ENCODE assay signal across 27 cellular contexts in genomic region chrX:41721590-41721989, GRCh38. TPM values are rescaled to one million over a fixed set of nuclear protein-coding genes. Genes with fewer than 3 reads are reported as not detected.
DNase-seq lines count a peak whose midpoint lies in the region; ATAC-seq lines count a peak whose summit lies in the region.
"Had no signal": no experiment of that assay in that cellular context is flagged by ENCODE, and none has a peak within 500 bp of the region (broad histone marks: within the 10 kb centered on the region; RNA-seq: fewer than 3 reads in every experiment).

No MANE protein-coding gene starts in this region.

- H3K9me3 Mint-ChIP-seq in activated naive CD4-positive, alpha-beta T cell treated with anti-CD3 and anti-CD28 coated beads, Interleukin-2, amount 50 U/mL, for 72 hours, result peaks cover 8 to 16% of the 10 kb centered on the region in 2 donors
- peaks cover 4% of the 10 kb centered on the region for H3K9me3 Mint-ChIP-seq in activated CD8-positive, alpha-beta T cell treated with anti-CD3 and anti-CD28 coated beads, Interleukin-2, amount 10 ng/mL, durations not matched to agents 7 days and 5 days (ENCODE audit: insufficient read depth)
- peaks cover 8 to 10% of the 10 kb centered on the region in 2 donors for H3K9me3 Mint-ChIP-seq in stimulated activated naive CD8-positive, alpha-beta T cell treated with anti-CD3 and anti-CD28 coated beads, Interleukin-15, amount 100 ng/mL, for 72 hours

- no peak for DNase-seq in activated naive CD4-positive, alpha-beta T cell treated with anti-CD3 and anti-CD28 coated beads, Interleukin-2, amount 50 U/mL, for 72 hours (ENCODE audit: low spot score in 2 of 2)
- DNase-seq in activated naive CD4-positive, alpha-beta T cell treated with Interleukin-2 at 50 U/mL for 16 hours, result no peak
- DNase-seq in activated CD8-positive, alpha-beta T cell treated with anti-CD3 and anti-CD28 coated beads, Interleukin-2, amount 10 ng/mL, durations not matched to agents 7 days and 5 days, result no peak
- DNase-seq in stimulated activated naive CD8-positive, alpha-beta T cell treated with anti-CD3 and anti-CD28 coated beads, Interleukin-15, amount 100 ng/mL, for 72 hours, result no peak
- DNase-seq in HuH-7.5 (ENCODE audit: low spot score), result no peak
- DNase-seq: activated B cell treated with CpG ODN at 0.5 μM for 24 hours; activated effector memory CD4-positive, alpha-beta T cell treated with anti-CD3 and anti-CD28 coated beads, Interleukin-2, amount 50 U/mL, for 16 hours; anterior cingulate cortex; caudate nucleus; dermis blood vessel endothelial cell; DMS 273 treated with DMSO at 0.1 percent for 48 hours; head of caudate nucleus; MV-4-11; NCI-H187; NCI-H446 treated with DMSO at 0.1 percent for 48 hours; Peyer's patch; posterior cingulate gyrus; stimulated activated naive B cell treated with anti-CD40 and anti-IgM and Interleukin-4, amounts not matched to agents 10 μg/mL and 1 μg/mL and 100 μg/mL, for 72 hours had no signal

- no peaks in the 10 kb centered on the region for H3K27me3 Mint-ChIP-seq in activated CD8-positive, alpha-beta T cell treated with anti-CD3 and anti-CD28 coated beads, Interleukin-2, amount 10 ng/mL, durations not matched to agents 7 days and 5 days (ENCODE audit: low read depth)
- no peaks in the 10 kb centered on the region for H3K27me3 Mint-ChIP-seq in stimulated activated naive CD8-positive, alpha-beta T cell treated with anti-CD3 and anti-CD28 coated beads, Interleukin-15, amount 100 ng/mL, for 72 hours
- H3K27me3 Mint-ChIP-seq: activated B cell treated with CpG ODN at 0.5 μM for 24 hours had no signal

- H3K4me3 Mint-ChIP-seq in activated CD8-positive, alpha-beta T cell treated with anti-CD3 and anti-CD28 coated beads, Interleukin-2, amount 10 ng/mL, durations not matched to agents 7 days and 5 days, result no peak overlapping the region
- peak overlapping the region in 1 of 2 donors; percentile 40 for H3K4me3 Mint-ChIP-seq in stimulated activated naive CD8-positive, alpha-beta T cell treated with anti-CD3 and anti-CD28 coated beads, Interleukin-15, amount 100 ng/mL, for 72 hours
- H3K4me3 Mint-ChIP-seq: neural crest cell; stimulated activated naive B cell treated with anti-CD40 and anti-IgM and Interleukin-4, amounts not matched to agents 10 μg/mL and 1 μg/mL and 100 μg/mL, for 72 hours had no signal

- peaks cover 22 to 40% of the 10 kb centered on the region in 2 donors for H3K36me3 Mint-ChIP-seq in activated naive CD4-positive, alpha-beta T cell treated with anti-CD3 and anti-CD28 coated beads, Interleukin-2, amount 50 U/mL, for 72 hours
- peaks cover 52% of the 10 kb centered on the region for H3K36me3 Mint-ChIP-seq in activated CD8-positive, alpha-beta T cell treated with anti-CD3 and anti-CD28 coated beads, Interleukin-2, amount 10 ng/mL, durations not matched to agents 7 days and 5 days (ENCODE audit: low read depth)

- CTCF ChIA-PET in activated CD8-positive, alpha-beta T cell treated with anti-CD3 and anti-CD28 coated beads, Interleukin-2, amount 10 ng/mL, durations not matched to agents 7 days and 5 days (lab: Charles Lee), result no interaction called here

- ATAC-seq in activated naive CD4-positive, alpha-beta T cell treated with anti-CD3 and anti-CD28 coated beads, Interleukin-2, amount 50 U/mL, for 72 hours, result peak; percentile 60 to 84
- peak; percentile 72 for ATAC-seq in GM21360 (IDR thresholded peaks at IDR 0.05; ENCODE audit: unreplicated experiment)
- no peak for ATAC-seq in activated CD8-positive, alpha-beta T cell treated with anti-CD3 and anti-CD28 coated beads, Interleukin-2, amount 10 ng/mL, durations not matched to agents 7 days and 5 days
- ATAC-seq in stimulated activated naive CD8-positive, alpha-beta T cell treated with anti-CD3 and anti-CD28 coated beads, Interleukin-15, amount 100 ng/mL, for 72 hours, result peak; percentile 71
- no peak for ATAC-seq in HG02759 (IDR thresholded peaks at IDR 0.05; ENCODE audit: unreplicated experiment)
- no peak for ATAC-seq in HG02840 (IDR thresholded peaks at IDR 0.05; ENCODE audit: low FRiP score, unreplicated experiment)
- ATAC-seq: left lobe of liver; stimulated activated naive B cell treated with anti-CD40 and anti-IgM and Interleukin-4, amounts not matched to agents 10 μg/mL and 1 μg/mL and 100 μg/mL, for 72 hours had no signal

- peaks cover 58% of the 10 kb centered on the region for H3K4me1 Mint-ChIP-seq in activated CD8-positive, alpha-beta T cell treated with anti-CD3 and anti-CD28 coated beads, Interleukin-2, amount 10 ng/mL, durations not matched to agents 7 days and 5 days (ENCODE audit: low read depth)
- peaks cover 40% of the 10 kb centered on the region for H3K4me1 Mint-ChIP-seq in stimulated activated naive CD8-positive, alpha-beta T cell treated with anti-CD3 and anti-CD28 coated beads, Interleukin-15, amount 100 ng/mL, for 72 hours

- POLR2A ChIA-PET in activated CD8-positive, alpha-beta T cell treated with anti-CD3 and anti-CD28 coated beads, Interleukin-2, amount 10 ng/mL, durations not matched to agents 7 days and 5 days (lab: Charles Lee), result no interaction called here

- no peak overlapping the region for H3K27ac Mint-ChIP-seq in activated naive CD4-positive, alpha-beta T cell treated with anti-CD3 and anti-CD28 coated beads, Interleukin-2, amount 50 U/mL, for 72 hours
- peak overlapping the region; percentile 46 for H3K27ac Mint-ChIP-seq in activated CD8-positive, alpha-beta T cell treated with anti-CD3 and anti-CD28 coated beads, Interleukin-2, amount 10 ng/mL, durations not matched to agents 7 days and 5 days
- peak overlapping the region; percentile 85 to 87 for H3K27ac Mint-ChIP-seq in stimulated activated naive CD8-positive, alpha-beta T cell treated with anti-CD3 and anti-CD28 coated beads, Interleukin-15, amount 100 ng/mL, for 72 hours
- H3K27ac Mint-ChIP-seq: activated B cell treated with CpG ODN at 0.5 μM for 24 hours had no signal

RNA-seq across cellular contexts. Expression of gene GPR82, which starts 2.4 kb away (rescaled TPM):
- not detected for total RNA-seq in activated naive CD4-positive, alpha-beta T cell treated with anti-CD3 and anti-CD28 coated beads, Interleukin-2, amount 50 U/mL, for 72 hours
- total RNA-seq in activated CD8-positive, alpha-beta T cell treated with anti-CD3 and anti-CD28 coated beads, Interleukin-2, amount 10 ng/mL, durations not matched to agents 7 days and 5 days, result under 1 TPM; 0.37 to 0.53 TPM
- total RNA-seq: dermis blood vessel endothelial cell, endothelial cell of umbilical vein, H1, HT1080, neural crest cell, SK-MEL-5 had no signal

RNA-seq across cellular contexts. Expression of gene GPR34, which starts 32.8 kb away (rescaled TPM):
- total RNA-seq in activated naive CD4-positive, alpha-beta T cell treated with anti-CD3 and anti-CD28 coated beads, Interleukin-2, amount 50 U/mL, for 72 hours, result under 1 TPM; 0.23 to 0.25 TPM
- 1 to 10 TPM; 1.1 to 1.3 TPM for total RNA-seq in activated CD8-positive, alpha-beta T cell treated with anti-CD3 and anti-CD28 coated beads, Interleukin-2, amount 10 ng/mL, durations not matched to agents 7 days and 5 days
- total RNA-seq: dermis blood vessel endothelial cell, endothelial cell of umbilical vein, H1, HT1080, neural crest cell, SK-MEL-5 had no signal

Comparison
In these comparisons a context has a peak if more than half of its experiments do, and no peak if none do; other contexts are left out.
1. ATAC-seq: peak in activated naive CD4-positive, alpha-beta T cell treated with anti-CD3 and anti-CD28 coated beads, Interleukin-2, amount 50 U/mL, for 72 hours (2 of 2), GM21360 (single experiment) and stimulated activated naive CD8-positive, alpha-beta T cell treated with anti-CD3 and anti-CD28 coated beads, Interleukin-15, amount 100 ng/mL, for 72 hours (single experiment); none in activated CD8-positive, alpha-beta T cell treated with anti-CD3 and anti-CD28 coated beads, Interleukin-2, amount 10 ng/mL, durations not matched to agents 7 days and 5 days (single experiment), HG02759 (single experiment) and HG02840 (single experiment).
2. H3K27ac Mint-ChIP-seq: peak in activated CD8-positive, alpha-beta T cell treated with anti-CD3 and anti-CD28 coated beads, Interleukin-2, amount 10 ng/mL, durations not matched to agents 7 days and 5 days (single experiment) and stimulated activated naive CD8-positive, alpha-beta T cell treated with anti-CD3 and anti-CD28 coated beads, Interleukin-15, amount 100 ng/mL, for 72 hours (2 of 2); none in activated naive CD4-positive, alpha-beta T cell treated with anti-CD3 and anti-CD28 coated beads, Interleukin-2, amount 50 U/mL, for 72 hours (0 of 2).